1 cellular context compared by ENCODE assay signal in the genomic region with DNA sequence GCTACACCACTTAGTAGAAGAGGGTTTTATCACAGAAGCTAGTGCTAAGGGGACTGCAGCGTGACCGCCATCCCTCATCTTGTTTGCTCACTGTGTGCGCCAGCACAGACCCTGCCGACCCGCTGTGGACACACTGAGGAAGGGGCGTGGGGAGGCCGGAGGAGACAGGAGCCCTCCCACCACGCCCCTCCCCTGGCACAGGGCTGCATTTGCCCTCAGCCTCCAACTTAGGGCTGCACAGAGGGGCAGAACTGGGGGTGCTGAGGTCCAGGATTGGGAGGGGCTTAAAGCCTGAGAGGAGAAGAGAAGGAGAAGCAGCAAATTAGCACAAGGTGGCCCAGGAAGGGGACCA.
TF ChIP-seq lines count a peak whose summit lies in the region.

No MANE protein-coding gene starts in this region.

TF ChIP-seq in HCT116, 20 proteins besides CTCF, POLR2A, EP300 and RAD21 (continued from another document):
- TF ChIP-seq, protein P1, sequence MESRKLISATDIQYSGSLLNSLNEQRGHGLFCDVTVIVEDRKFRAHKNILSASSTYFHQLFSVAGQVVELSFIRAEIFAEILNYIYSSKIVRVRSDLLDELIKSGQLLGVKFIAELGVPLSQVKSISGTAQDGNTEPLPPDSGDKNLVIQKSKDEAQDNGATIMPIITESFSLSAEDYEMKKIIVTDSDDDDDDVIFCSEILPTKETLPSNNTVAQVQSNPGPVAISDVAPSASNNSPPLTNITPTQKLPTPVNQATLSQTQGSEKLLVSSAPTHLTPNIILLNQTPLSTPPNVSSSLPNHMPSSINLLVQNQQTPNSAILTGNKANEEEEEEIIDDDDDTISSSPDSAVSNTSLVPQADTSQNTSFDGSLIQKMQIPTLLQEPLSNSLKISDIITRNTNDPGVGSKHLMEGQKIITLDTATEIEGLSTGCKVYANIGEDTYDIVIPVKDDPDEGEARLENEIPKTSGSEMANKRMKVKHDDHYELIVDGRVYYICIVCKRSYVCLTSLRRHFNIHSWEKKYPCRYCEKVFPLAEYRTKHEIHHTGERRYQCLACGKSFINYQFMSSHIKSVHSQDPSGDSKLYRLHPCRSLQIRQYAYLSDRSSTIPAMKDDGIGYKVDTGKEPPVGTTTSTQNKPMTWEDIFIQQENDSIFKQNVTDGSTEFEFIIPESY (IDR thresholded peaks at IDR 0.05; ENCODE audit: extremely low read depth, insufficient replicate concordance, low read length) = no peak
- TF ChIP-seq, protein P2, sequence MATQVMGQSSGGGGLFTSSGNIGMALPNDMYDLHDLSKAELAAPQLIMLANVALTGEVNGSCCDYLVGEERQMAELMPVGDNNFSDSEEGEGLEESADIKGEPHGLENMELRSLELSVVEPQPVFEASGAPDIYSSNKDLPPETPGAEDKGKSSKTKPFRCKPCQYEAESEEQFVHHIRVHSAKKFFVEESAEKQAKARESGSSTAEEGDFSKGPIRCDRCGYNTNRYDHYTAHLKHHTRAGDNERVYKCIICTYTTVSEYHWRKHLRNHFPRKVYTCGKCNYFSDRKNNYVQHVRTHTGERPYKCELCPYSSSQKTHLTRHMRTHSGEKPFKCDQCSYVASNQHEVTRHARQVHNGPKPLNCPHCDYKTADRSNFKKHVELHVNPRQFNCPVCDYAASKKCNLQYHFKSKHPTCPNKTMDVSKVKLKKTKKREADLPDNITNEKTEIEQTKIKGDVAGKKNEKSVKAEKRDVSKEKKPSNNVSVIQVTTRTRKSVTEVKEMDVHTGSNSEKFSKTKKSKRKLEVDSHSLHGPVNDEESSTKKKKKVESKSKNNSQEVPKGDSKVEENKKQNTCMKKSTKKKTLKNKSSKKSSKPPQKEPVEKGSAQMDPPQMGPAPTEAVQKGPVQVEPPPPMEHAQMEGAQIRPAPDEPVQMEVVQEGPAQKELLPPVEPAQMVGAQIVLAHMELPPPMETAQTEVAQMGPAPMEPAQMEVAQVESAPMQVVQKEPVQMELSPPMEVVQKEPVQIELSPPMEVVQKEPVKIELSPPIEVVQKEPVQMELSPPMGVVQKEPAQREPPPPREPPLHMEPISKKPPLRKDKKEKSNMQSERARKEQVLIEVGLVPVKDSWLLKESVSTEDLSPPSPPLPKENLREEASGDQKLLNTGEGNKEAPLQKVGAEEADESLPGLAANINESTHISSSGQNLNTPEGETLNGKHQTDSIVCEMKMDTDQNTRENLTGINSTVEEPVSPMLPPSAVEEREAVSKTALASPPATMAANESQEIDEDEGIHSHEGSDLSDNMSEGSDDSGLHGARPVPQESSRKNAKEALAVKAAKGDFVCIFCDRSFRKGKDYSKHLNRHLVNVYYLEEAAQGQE (IDR thresholded peaks at IDR 0.05; ENCODE audit: low read depth) = no peak
- TF ChIP-seq, protein P3, sequence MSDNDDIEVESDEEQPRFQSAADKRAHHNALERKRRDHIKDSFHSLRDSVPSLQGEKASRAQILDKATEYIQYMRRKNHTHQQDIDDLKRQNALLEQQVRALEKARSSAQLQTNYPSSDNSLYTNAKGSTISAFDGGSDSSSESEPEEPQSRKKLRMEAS (IDR thresholded peaks at IDR 0.05) = no peak
- TF ChIP-seq POLR2AphosphoS5 (IDR thresholded peaks at IDR 0.05; ENCODE audit: low read depth, low read length) (no peak), FOSL1 (IDR thresholded peaks at IDR 0.05; ENCODE audit: low read depth) (no peak), CEBPB (IDR thresholded peaks at IDR 0.05; ENCODE audit: low read depth) (no peak)
